8 cellular contexts compared by ENCODE assay signal in the genomic region with DNA sequence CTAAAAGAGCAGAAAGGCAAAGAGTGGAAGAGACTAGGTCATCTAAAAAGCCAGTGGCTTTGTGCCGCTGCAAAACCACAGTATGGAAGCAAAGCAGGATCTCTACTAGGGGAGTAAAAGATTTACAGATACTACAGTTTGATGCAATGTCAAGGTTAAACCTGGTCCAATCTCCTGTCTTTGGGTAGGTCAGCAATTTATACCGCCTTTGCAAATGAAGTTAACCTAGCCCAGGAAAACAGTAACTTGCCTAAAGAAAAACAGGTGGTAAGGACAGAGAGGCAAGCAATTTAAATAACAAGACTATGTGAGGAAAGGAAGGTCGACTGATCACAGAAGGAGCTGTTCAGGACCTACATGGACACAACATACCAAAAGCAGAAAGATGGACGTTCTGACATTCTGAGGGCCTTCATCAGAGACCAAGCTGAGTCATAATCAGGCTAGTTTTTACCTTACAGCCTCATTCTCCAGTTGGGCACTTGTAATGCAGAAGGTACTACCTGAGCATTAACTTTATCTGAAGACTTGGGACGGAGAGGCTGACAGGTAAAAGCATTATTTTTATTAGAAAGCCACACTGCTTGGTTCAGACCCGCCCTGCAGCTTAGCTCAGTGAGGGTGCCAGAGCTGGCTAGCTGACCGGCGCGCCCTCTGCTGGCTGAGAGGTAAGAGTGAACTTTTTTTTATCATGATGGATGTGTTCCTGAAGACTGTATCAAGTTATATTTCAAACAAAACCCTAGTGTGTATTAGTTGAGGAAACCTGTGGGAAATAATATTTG. TPM values are rescaled to one million over a fixed set of nuclear protein-coding genes. Genes with fewer than 3 reads are reported as not detected.
DNase-seq lines count a peak whose midpoint lies in the region; ATAC-seq lines count a peak whose summit lies in the region.

No MANE protein-coding gene starts in this region.

- no peaks in the 10 kb centered on the region for H3K9me3 ChIP-seq in CD4-positive, alpha-beta memory T cell (ENCODE audit: control insufficient read depth in 1 of 2, low read length in 2 of 2)
- H3K9me3 ChIP-seq in NT2/D1 (ENCODE audit: insufficient read depth, low read length): no peaks in the 10 kb centered on the region

- H3K36me3 ChIP-seq in CD4-positive, alpha-beta memory T cell (ENCODE audit: insufficient read depth, low read length): no peaks in the 10 kb centered on the region
- no peaks in the 10 kb centered on the region for H3K36me3 ChIP-seq in NT2/D1 (ENCODE audit: insufficient read depth, insufficient read length, low read length)

- H3K4me3 ChIP-seq in CD4-positive, alpha-beta memory T cell (ENCODE audit: low read length in 2 of 2): no peak overlapping the region
- no peak overlapping the region for H3K4me3 ChIP-seq in NT2/D1 (ENCODE audit: insufficient read length, low read depth)

- peaks cover 12 to 27% (median 20%) of the 10 kb centered on the region in 4 donors for H3K4me1 Mint-ChIP-seq in CD4-positive, alpha-beta memory T cell

- H3K9ac ChIP-seq in NT2/D1 (ENCODE audit: insufficient read length, low read depth): no peak overlapping the region

- DNase-seq in CD4-positive, alpha-beta memory T cell: peak; percentile 72 to 79 (median 78)
- DNase-seq in HS-5 (ENCODE audit: low read depth) (peak; percentile 19), NT2/D1 (ENCODE audit: low read depth, low spot score) (peak; percentile 72), epidermal melanocyte (ENCODE audit: insufficient read length, low spot score) (peak; percentile 52), mucosa of gallbladder (ENCODE audit: low spot score) (peak; percentile 82)
- DNase-seq in activated CD8-positive, alpha-beta memory T cell treated with anti-CD3 and anti-CD28 coated beads, Interleukin-2, amount 50 U/mL, for 48 hours: peak; percentile 90
- DNase-seq in stimulated activated CD8-positive, alpha-beta memory T cell treated with anti-CD3 and anti-CD28 coated beads, Interleukin-4, amount 100 ng/mL, for 4 hours (ENCODE audit: low read depth in 2 of 2, low spot score in 1 of 2): peak; percentile 51 to 67

- peaks cover 0 to 1% of the 10 kb centered on the region in 2 donors for H3K27me3 Mint-ChIP-seq in CD4-positive, alpha-beta memory T cell

- CTCF ChIA-PET in CD4-positive, alpha-beta memory T cell (lab: Charles Lee; ENCODE audit: partially characterized antibody): interaction anchor here (0.6 to 8.0 kb wide), 28 partner anchors 11 to 279 kb away, joined by 3 to 371 read pairs (median 6); partner anchors contain the start of gene SOS1

- no peaks in the 10 kb centered on the region for H3K9me3 Mint-ChIP-seq in CD4-positive, alpha-beta memory T cell

- peak overlapping the region; percentile 38 to 92 (median 76) for H3K4me3 Mint-ChIP-seq in CD4-positive, alpha-beta memory T cell

- H3K27me3 ChIP-seq in CD4-positive, alpha-beta memory T cell (ENCODE audit: insufficient read depth, low read length): no peaks in the 10 kb centered on the region
- no peaks in the 10 kb centered on the region for H3K27me3 ChIP-seq in NT2/D1 (ENCODE audit: insufficient read depth, insufficient read length)

- ATAC-seq in GM19452 (IDR thresholded peaks at IDR 0.05; ENCODE audit: unreplicated experiment): peak; percentile 64

- peaks cover 15% of the 10 kb centered on the region for H3K4me1 ChIP-seq in CD4-positive, alpha-beta memory T cell (ENCODE audit: insufficient read depth, low read length)
- H3K4me1 ChIP-seq in NT2/D1 (ENCODE audit: insufficient read depth, insufficient read length): no peaks in the 10 kb centered on the region

- intact Hi-C loops in CD4-positive, alpha-beta memory T cell (cut with micrococcal nuclease): loop anchor here (1.0 kb wide), 2 partner anchors 11 to 107 kb away; partner anchors contain the start of gene SOS1

- peak overlapping the region; percentile 5 to 88 (median 81) for H3K27ac Mint-ChIP-seq in CD4-positive, alpha-beta memory T cell

- H3K36me3 Mint-ChIP-seq in CD4-positive, alpha-beta memory T cell: no peaks in the 10 kb centered on the region

- H3K27ac ChIP-seq in CD4-positive, alpha-beta memory T cell (ENCODE audit: low read depth, low read length): no peak overlapping the region

- POLR2A ChIA-PET in CD4-positive, alpha-beta memory T cell (lab: Charles Lee; ENCODE audit: partially characterized antibody): interaction anchor here (0.6 to 7.5 kb wide), 16 partner anchors 10 to 280 kb away, joined by 3 to 225 read pairs (median 4); partner anchors contain the start of gene SOS1

RNA-seq across cellular contexts. Expression of gene CDKL4, which starts 15.9 kb away (rescaled TPM):
- under 1 TPM in 1 of 2 experiments, not detected in 1; 0.38 TPM for total RNA-seq in CD4-positive, alpha-beta memory T cell
- not detected for polyA plus RNA-seq in CD4-positive, alpha-beta memory T cell
- total RNA-seq in mucosa of gallbladder: 1.1 TPM

Comparison
In these comparisons a context has a peak if more than half of its experiments do, and no peak if none do; other contexts are left out.
1. DNase-seq: peak in every context shown above with its lines; median percentile 90 in activated CD8-positive, alpha-beta memory T cell treated with anti-CD3 and anti-CD28 coated beads, Interleukin-2, amount 50 U/mL, for 48 hours; 82 in mucosa of gallbladder; 78 in CD4-positive, alpha-beta memory T cell; 72 in NT2/D1; 59 in stimulated activated CD8-positive, alpha-beta memory T cell treated with anti-CD3 and anti-CD28 coated beads, Interleukin-4, amount 100 ng/mL, for 4 hours; 52 in epidermal melanocyte; 19 in HS-5.